ENCODE assay signal across 22 cellular contexts in the genomic region with DNA sequence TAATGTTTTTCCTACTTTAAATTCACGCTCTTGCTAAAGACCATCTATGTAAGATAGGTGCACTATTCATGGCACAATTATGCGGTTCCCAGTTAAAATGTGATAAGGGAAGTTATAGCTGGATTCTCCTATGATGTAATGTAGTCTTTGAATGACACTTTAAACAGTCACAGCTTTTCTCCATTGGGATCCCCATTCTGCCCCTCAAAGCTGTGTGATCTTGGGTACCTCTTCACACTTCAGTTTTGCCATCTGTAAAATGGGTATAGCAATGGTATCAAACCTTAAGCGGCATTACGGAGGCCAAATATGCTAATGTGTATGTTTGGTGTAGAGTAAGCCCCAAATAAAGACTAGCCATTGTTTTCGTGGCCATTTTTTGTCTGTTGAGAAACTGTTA.
DNase-seq lines count a peak whose midpoint lies in the region; ATAC-seq, FAIRE-seq and TF ChIP-seq lines count a peak whose summit lies in the region.
"Had no signal": no experiment of that assay in that cellular context is flagged by ENCODE, and none has a peak within 500 bp of the region (broad histone marks: within the 10 kb centered on the region; RNA-seq: fewer than 3 reads in every experiment).

No MANE protein-coding gene starts in this region.

- DNase-seq in HepG2 (ENCODE audit: low spot score) (no peak), right lobe of liver (no peak), Panc1 (ENCODE audit: low read depth, low spot score) (no peak), epithelial cell of prostate (ENCODE audit: low read depth, low spot score) (no peak), vagina (ENCODE audit: extremely low spot score in 2 of 2) (no peak), colonic mucosa (no peak)
- DNase-seq: activated CD4-positive, CD25-positive, alpha-beta regulatory T cell treated with anti-CD3 and anti-CD28 coated beads, Interleukin-2, amount 50 U/mL, for 72 hours; activated CD8-positive, alpha-beta memory T cell treated with anti-CD3 and anti-CD28 coated beads, Interleukin-2, amount 50 U/mL, for 48 hours; AML-193; dermis blood vessel endothelial cell; GDM1; Karpas-422; NCI-H1417; NCI-H69; OCI-M1; SHP77 treated with DMSO at 0.1 percent for 48 hours; stimulated activated CD4-positive, alpha-beta T cell treated with anti-CD3 and anti-CD28 coated beads, Interleukin-2, amount 100 ng/mL, for 24 hours had no signal

- WGBS in HepG2 (ENCODE audit: low lambda C conversion rate): 84% methylated on average over 5 of the region's 5 CpGs
- 85% methylated on average over 5 of the region's 5 CpGs for WGBS in right lobe of liver (ENCODE audit: insufficient coverage, low coverage, low lambda C conversion rate, missing lambda C conversion rate)

- POLR2A ChIA-PET in HepG2 (lab: Yijun Ruan, JAX): interaction anchor here (0.9 to 1.1 kb wide), 2 partner anchors 20 to 35 kb away, joined by 3 read pairs; no protein-coding TSS in a partner anchor
- POLR2A ChIA-PET in Panc1 (lab: Charles Lee): no interaction called here

- BruUV-seq in HepG2 (replicated peaks; lab: Mats Ljungman, UMichigan) (no TSS peak), Panc1 (replicated peaks; lab: Mats Ljungman, UMichigan) (no TSS peak)

- TF ChIP-seq EP300 in HepG2 (IDR thresholded peaks at IDR 0.05; ENCODE audit: low read depth in 2 of 2, low read length in 2 of 2) (no peak), HepG2 (CRISPR knock-in tag; IDR thresholded peaks at IDR 0.05; ENCODE audit: borderline replicate concordance) (no peak)

- H3K36me3 ChIP-seq in HepG2 (replicated peaks in 1 of 2; ENCODE audit: control insufficient read depth in 1 of 2, insufficient read depth in 2 of 2, low read length in 2 of 2) (no peaks in the 10 kb centered on the region), right lobe of liver (no peaks in the 10 kb centered on the region), Panc1 (ENCODE audit: control insufficient read depth, insufficient read depth, low read length) (no peaks in the 10 kb centered on the region), vagina (no peaks in the 10 kb centered on the region), colonic mucosa (no peaks in the 10 kb centered on the region)
- H3K36me3 ChIP-seq: ovary had no signal

- no peak for FAIRE-seq in HepG2 (lab: Jason Lieb, UNC)
- FAIRE-seq: GM12891 had no signal

- no peak for TF ChIP-seq POLR2A in HepG2 (IDR thresholded peaks at IDR 0.05; ENCODE audit: insufficient read depth in 1 of 2, low read depth in 2 of 2, low read length in 2 of 2)
- TF ChIP-seq POLR2A in right lobe of liver (IDR thresholded peaks at IDR 0.05): no peak
- TF ChIP-seq POLR2A in vagina (IDR thresholded peaks at IDR 0.05): no peak

- no peaks in the 10 kb centered on the region for H3K79me2 ChIP-seq in HepG2 (ENCODE audit: insufficient read depth, low read length)

- no peaks in the 10 kb centered on the region for H3K9me3 ChIP-seq in HepG2 (ENCODE audit: low read length)
- no peaks in the 10 kb centered on the region for H3K9me3 ChIP-seq in right lobe of liver
- no peaks in the 10 kb centered on the region for H3K9me3 ChIP-seq in Panc1 (ENCODE audit: control insufficient read depth, insufficient read depth, low read depth, low read length)
- no peaks in the 10 kb centered on the region for H3K9me3 ChIP-seq in vagina
- H3K9me3 ChIP-seq in colonic mucosa: no peaks in the 10 kb centered on the region
- H3K9me3 ChIP-seq: ovary had no signal

- H2AFZ ChIP-seq in HepG2 (ENCODE audit: low read length): no peak overlapping the region

- intact Hi-C loops in HepG2 (cut with micrococcal nuclease; ENCODE audit: unreplicated experiment): no loop called here
- intact Hi-C loops in right lobe of liver (cut with DNase I): no loop called here
- intact Hi-C loops in Panc1 (cut with micrococcal nuclease; ENCODE audit: unreplicated experiment): loop anchor here (5.0 kb wide), 1 partner anchor 36 kb away; no protein-coding TSS in a partner anchor
- intact Hi-C loops in vagina (cut with DNase I): no loop called here
- intact Hi-C loops in colonic mucosa (cut with DNase I): no loop called here

- H3K9ac ChIP-seq in HepG2 (ENCODE audit: insufficient read depth, low read depth, low read length): no peak overlapping the region
- no peak overlapping the region for H3K9ac ChIP-seq in colonic mucosa (ENCODE audit: low read depth in 2 of 2, low read length in 2 of 2)

- TF ChIP-seq CTCF in HepG2 (CRISPR knock-in tag; IDR thresholded peaks at IDR 0.05) (no peak), right lobe of liver (IDR thresholded peaks at IDR 0.05) (no peak), Panc1 (IDR thresholded peaks at IDR 0.05) (no peak), vagina (IDR thresholded peaks at IDR 0.05) (no peak), colonic mucosa (IDR thresholded peaks at IDR 0.05) (no peak)

- no peak for TF ChIP-seq RAD21 in HepG2 (CRISPR knock-in tag; IDR thresholded peaks at IDR 0.05)

- ATAC-seq in HepG2 (no peak), right lobe of liver (no peak), Panc1 (no peak), GM19023 (IDR thresholded peaks at IDR 0.05; ENCODE audit: unreplicated experiment) (no peak), HG03354 (IDR thresholded peaks at IDR 0.05; ENCODE audit: poor library complexity, severe bottlenecking, unreplicated experiment) (no peak)
- ATAC-seq: sciatic nerve had no signal

- H3K27ac ChIP-seq in HepG2 (ENCODE audit: extremely low read length, insufficient read depth, low read length) (no peak overlapping the region), right lobe of liver (no peak overlapping the region), Panc1 (ENCODE audit: low read length) (peak overlapping the region; percentile 100), epithelial cell of prostate (peak overlapping the region; percentile 2), vagina (peak overlapping the region; percentile 62), colonic mucosa (no peak overlapping the region)

- CTCF ChIA-PET in HepG2 (lab: Yijun Ruan, JAX; ENCODE audit: low intra/inter-chr PET ratio, low total read pairs) (no interaction called here), Panc1 (lab: Charles Lee) (no interaction called here)

- H3K4me3 ChIP-seq in HepG2 (replicated peaks in 1 of 3; ENCODE audit: insufficient read depth in 1 of 3, low read depth in 2 of 3, low read length in 3 of 3) (no peak overlapping the region), right lobe of liver (no peak overlapping the region), Panc1 (ENCODE audit: low read depth in 2 of 2, low read length in 2 of 2) (no peak overlapping the region), vagina (no peak overlapping the region), colonic mucosa (no peak overlapping the region)
- H3K4me3 ChIP-seq: ovary had no signal

- no peak overlapping the region for H3K4me2 ChIP-seq in HepG2 (ENCODE audit: low read depth, low read length)

- in situ Hi-C loops in HepG2 (cut with HindIII; ENCODE audit: extremely low pct_ligation_motif_present, low pct_unique_long_range_greater_than_20kb): no loop called here
- in situ Hi-C loops in Panc1 (cut with HindIII; ENCODE audit: low pct_unique_long_range_greater_than_20kb, low sequenced_read_pairs): no loop called here

- H4K20me1 ChIP-seq in HepG2 (ENCODE audit: insufficient read depth, low read length): no peaks in the 10 kb centered on the region

- H3K27me3 ChIP-seq in HepG2 (ENCODE audit: control insufficient read depth in 1 of 2, insufficient read depth in 2 of 2, low read length in 2 of 2) (no peaks in the 10 kb centered on the region), right lobe of liver (no peaks in the 10 kb centered on the region), Panc1 (ENCODE audit: control insufficient read depth, insufficient read depth, low read length) (no peaks in the 10 kb centered on the region), vagina (no peaks in the 10 kb centered on the region), colonic mucosa (no peaks in the 10 kb centered on the region)
- H3K27me3 ChIP-seq: ovary had no signal

- H3K4me1 ChIP-seq in HepG2 (ENCODE audit: insufficient read depth, low read length) (peaks cover 72% of the 10 kb centered on the region), right lobe of liver (peaks cover 0 to 50% (median 16%) of the 10 kb centered on the region in 4 donors), Panc1 (ENCODE audit: control insufficient read depth, insufficient read depth, low read length) (peaks cover 62% of the 10 kb centered on the region), vagina (peaks cover 58% of the 10 kb centered on the region), colonic mucosa (no peaks in the 10 kb centered on the region)

TF ChIP-seq in HepG2, 621 proteins besides CTCF, POLR2A, EP300 and RAD21:
- TF ChIP-seq ZMYM3 (CRISPR knock-in tag; IDR thresholded peaks at IDR 0.05) (peak; percentile 86; the same call in 1 of the 2 replicates), ZNF629 (CRISPR knock-in tag; conservative IDR thresholded peaks at IDR 0.05) (peak; percentile 97), ZNF761 (CRISPR knock-in tag; conservative IDR thresholded peaks at IDR 0.05) (no peak), ADNP (CRISPR knock-in tag; IDR thresholded peaks at IDR 0.05) (0 out of 2 replicates have a peak, but pooled peaks have one; percentile 49), ZMYM2 (CRISPR knock-in tag; IDR thresholded peaks at IDR 0.05) (0 out of 2 replicates have a peak, but pooled peaks have one; percentile 23), KDM1A (CRISPR knock-in tag; IDR thresholded peaks at IDR 0.05) (peak; percentile 56; the same call in 1 of the 2 replicates)
- TF ChIP-seq, protein P1, sequence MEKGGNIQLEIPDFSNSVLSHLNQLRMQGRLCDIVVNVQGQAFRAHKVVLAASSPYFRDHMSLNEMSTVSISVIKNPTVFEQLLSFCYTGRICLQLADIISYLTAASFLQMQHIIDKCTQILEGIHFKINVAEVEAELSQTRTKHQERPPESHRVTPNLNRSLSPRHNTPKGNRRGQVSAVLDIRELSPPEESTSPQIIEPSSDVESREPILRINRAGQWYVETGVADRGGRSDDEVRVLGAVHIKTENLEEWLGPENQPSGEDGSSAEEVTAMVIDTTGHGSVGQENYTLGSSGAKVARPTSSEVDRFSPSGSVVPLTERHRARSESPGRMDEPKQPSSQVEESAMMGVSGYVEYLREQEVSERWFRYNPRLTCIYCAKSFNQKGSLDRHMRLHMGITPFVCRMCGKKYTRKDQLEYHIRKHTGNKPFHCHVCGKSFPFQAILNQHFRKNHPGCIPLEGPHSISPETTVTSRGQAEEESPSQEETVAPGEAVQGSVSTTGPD (CRISPR knock-in tag; IDR thresholded peaks at IDR 0.05): no peak
TF ChIP-seq in HepG2: peak in this region for 5.

Comparison
In these comparisons a context has a peak if more than half of its experiments do, and no peak if none do; other contexts are left out.
1. H3K27ac ChIP-seq: peak in Panc1 (single experiment), epithelial cell of prostate (single experiment) and vagina (single experiment); none in HepG2 (single experiment), right lobe of liver (0 of 3) and colonic mucosa (single experiment).